Comparison of ENCODE assay signal across 8 cellular contexts in the genomic region with DNA sequence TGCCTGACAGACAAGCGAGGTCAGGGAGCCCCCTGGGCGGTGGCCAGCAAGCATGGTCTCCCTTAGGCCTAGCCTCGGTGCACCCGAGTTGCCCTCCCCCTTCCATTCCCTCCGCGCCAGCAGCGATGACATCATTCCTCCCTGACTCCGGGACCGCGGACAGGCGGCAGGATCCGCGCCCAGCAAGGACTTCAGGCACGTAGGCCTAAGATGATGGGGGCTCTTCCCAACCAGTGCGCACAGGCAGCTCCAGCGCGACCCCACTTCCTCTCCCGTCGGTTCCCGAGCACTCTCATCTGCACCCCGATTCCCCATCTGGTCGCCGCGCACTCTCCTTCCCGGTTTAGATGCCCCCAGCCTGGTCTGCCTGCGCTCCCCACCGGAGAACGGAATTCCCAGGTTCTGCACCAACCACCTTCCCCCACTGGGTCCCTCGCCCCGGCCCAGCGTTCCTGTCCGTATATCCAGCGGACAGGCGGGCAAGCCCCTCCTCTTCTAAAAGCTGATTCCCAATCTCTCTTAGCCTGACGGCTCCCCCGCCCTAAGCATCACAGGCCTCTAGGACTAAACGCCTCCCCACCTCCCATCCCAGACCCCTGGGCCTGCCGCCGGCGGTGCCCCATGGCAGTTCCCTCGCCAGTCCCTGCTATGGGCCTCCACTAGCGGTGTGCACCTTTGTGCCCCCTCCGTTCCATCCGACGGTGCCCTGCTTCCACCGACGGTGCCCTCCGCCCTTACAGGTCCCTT. TPM values are rescaled to one million over a fixed set of nuclear protein-coding genes. Genes with fewer than 3 reads are reported as not detected.
DNase-seq lines count a peak whose midpoint lies in the region; ATAC-seq and TF ChIP-seq lines count a peak whose summit lies in the region.

No MANE protein-coding gene starts in this region.

- POLR2A ChIA-PET in Caco-2 (lab: Charles Lee): no interaction called here

- H3K27ac ChIP-seq in endodermal cell (ENCODE audit: low read depth, low read length) (peak overlapping the region; percentile 56), subcutaneous abdominal adipose tissue (ENCODE audit: low read depth, low read length) (peak overlapping the region; percentile 67)

- no TSS peak for BruUV-seq in Caco-2 (replicated peaks; lab: Mats Ljungman, UMichigan)

- peak overlapping the region; percentile 90 for H3K9ac ChIP-seq in endodermal cell (ENCODE audit: extremely low read depth, low read length, poor library complexity, severe bottlenecking)
- H3K9ac ChIP-seq in subcutaneous abdominal adipose tissue (ENCODE audit: low read length in 5 of 5): peak overlapping the region; percentile 48 to 91 (median 81)

- DNase-seq in Caco-2 (peak in 1 of 2 experiments; percentile 23), endodermal cell (peak; percentile 86), lung microvascular endothelial cell (ENCODE audit: low read depth in 2 of 2) (peak; percentile 72 to 83)
- no peak for DNase-seq in Jurkat, Clone E6-1 (ENCODE audit: low read depth, low spot score)
- no peak for DNase-seq in stimulated activated CD8-positive, alpha-beta memory T cell treated with anti-CD3 and anti-CD28 coated beads, Interleukin-4, amount 100 ng/mL, for 48 hours

- no peaks in the 10 kb centered on the region for H3K27me3 ChIP-seq in Caco-2 (replicated peaks; ENCODE audit: control insufficient read depth, insufficient read depth, low read length)
- H3K27me3 ChIP-seq in endodermal cell (ENCODE audit: control insufficient read depth, insufficient read depth, low read length, poor library complexity, severe bottlenecking): peaks cover 6% of the 10 kb centered on the region
- no peaks in the 10 kb centered on the region for H3K27me3 ChIP-seq in subcutaneous abdominal adipose tissue (ENCODE audit: control insufficient read depth in 5 of 5, insufficient read depth in 4 of 5, low read length in 5 of 5)

- H3K9me3 ChIP-seq in Caco-2 (no peaks in the 10 kb centered on the region), endodermal cell (ENCODE audit: control insufficient read depth, low read length) (no peaks in the 10 kb centered on the region), subcutaneous abdominal adipose tissue (ENCODE audit: control insufficient read depth in 5 of 5, low read length in 5 of 5) (no peaks in the 10 kb centered on the region)

- 0 to 1% methylated on average over 27 to 48 of the region's 48 CpGs for WGBS in endodermal cell (ENCODE audit: insufficient coverage in 1 of 2, insufficient read length in 1 of 2), 2 experiments

- ATAC-seq in GM21529 (IDR thresholded peaks at IDR 0.05; ENCODE audit: unreplicated experiment): no peak

- H3K36me3 Mint-ChIP-seq in Caco-2 (ENCODE audit: insufficient read depth, unreplicated experiment) (peaks cover 8% of the 10 kb centered on the region), endodermal cell (ENCODE audit: low read depth) (no peaks in the 10 kb centered on the region)

- H3K4me1 Mint-ChIP-seq in Caco-2 (ENCODE audit: low read depth, unreplicated experiment): peaks cover 16% of the 10 kb centered on the region
- H3K4me1 Mint-ChIP-seq in endodermal cell: peaks cover 31% of the 10 kb centered on the region

- H3K4me1 ChIP-seq in Caco-2 (no peaks in the 10 kb centered on the region; the same call in 1 of the 2 replicates), endodermal cell (ENCODE audit: control insufficient read depth, insufficient read depth, low read length) (no peaks in the 10 kb centered on the region), subcutaneous abdominal adipose tissue (ENCODE audit: control insufficient read depth in 5 of 5, insufficient read depth in 5 of 5, low read length in 5 of 5) (peaks cover 17 to 56% (median 44%) of the 10 kb centered on the region in 5 donors)

- H3K4me3 ChIP-seq in Caco-2 (ENCODE audit: low read depth, low read length) (peak overlapping the region; percentile 55), WI38 (ENCODE audit: low read depth, low read length) (peak overlapping the region; percentile 93), endodermal cell (ENCODE audit: low read length) (peak overlapping the region; percentile 92), subcutaneous abdominal adipose tissue (ENCODE audit: low read depth in 1 of 5, low read length in 5 of 5) (peak overlapping the region; percentile 73 to 94 (median 87))
- H3K4me3 ChIP-seq in Jurkat, Clone E6-1 (ENCODE audit: low read length): peak overlapping the region; percentile 72

- no peaks in the 10 kb centered on the region for H3K9me3 Mint-ChIP-seq in Caco-2 (ENCODE audit: unreplicated experiment)
- H3K9me3 Mint-ChIP-seq in endodermal cell: no peaks in the 10 kb centered on the region

- H3K36me3 ChIP-seq in Caco-2 (ENCODE audit: control insufficient read depth, insufficient read depth, low read length) (no peaks in the 10 kb centered on the region), endodermal cell (ENCODE audit: control insufficient read depth, insufficient read depth, low read length) (no peaks in the 10 kb centered on the region), subcutaneous abdominal adipose tissue (ENCODE audit: control insufficient read depth in 5 of 5, insufficient read depth in 5 of 5, low read length in 5 of 5) (no peaks in the 10 kb centered on the region)

- peak overlapping the region; percentile 81 for H3K4me3 Mint-ChIP-seq in Caco-2 (ENCODE audit: unreplicated experiment)
- H3K4me3 Mint-ChIP-seq in endodermal cell: peak overlapping the region; percentile 79

- CTCF ChIA-PET in Caco-2 (lab: Charles Lee): interaction anchor here (1.5 kb wide), 1 partner anchor 54 kb away, joined by 9 read pairs; no protein-coding TSS in a partner anchor

- H3K27ac Mint-ChIP-seq in Caco-2 (ENCODE audit: unreplicated experiment) (peak overlapping the region; percentile 73), endodermal cell (peak overlapping the region; percentile 94)

- TF ChIP-seq CTCF in Caco-2 (IDR thresholded peaks at IDR 0.05; ENCODE audit: insufficient read depth in 1 of 2, low read depth in 1 of 2, low read length in 1 of 2, severe bottlenecking in 1 of 2, unreplicated experiment in 1 of 2): no peak
- TF ChIP-seq CTCF in WI38 (IDR thresholded peaks at IDR 0.05; ENCODE audit: low read depth, low read length): no peak
- no peak for TF ChIP-seq CTCF in endodermal cell (conservative IDR thresholded peaks at IDR 0.05)

- no peaks in the 10 kb centered on the region for H3K27me3 Mint-ChIP-seq in Caco-2 (ENCODE audit: insufficient read depth, unreplicated experiment)
- peaks cover 16% of the 10 kb centered on the region for H3K27me3 Mint-ChIP-seq in endodermal cell (ENCODE audit: insufficient read depth)

- intact Hi-C loops in Caco-2 (cut with micrococcal nuclease; ENCODE audit: unreplicated experiment): loop anchor here (1.0 to 2.0 kb wide), 3 partner anchors 27 to 81 kb away; a partner anchor contains a TSS

RNA-seq across cellular contexts. Expression of a gene that starts 0.9 kb away (rescaled TPM):
- total RNA-seq in Caco-2 (2022) (13.4 and 14.7 TPM in 2 replicates), endodermal cell (10 to 100 TPM; 17.1 to 19.6 TPM), lung microvascular endothelial cell (4.0 and 4.8 TPM in 2 replicates)
- 15.1 TPM for polyA plus RNA-seq in Jurkat, Clone E6-1 (2012; ENCODE audit: insufficient read depth, insufficient read length)
- polyA plus RNA-seq in endodermal cell (2013, experiment 1 of 2): 20.6 TPM
- 19.0 TPM for polyA plus RNA-seq in endodermal cell (2013, experiment 2 of 2)

RNA-seq across cellular contexts. Expression of a gene that starts 1.2 kb away (rescaled TPM):
- total RNA-seq in Caco-2 (2022) (0.52 and 0.67 TPM in 2 replicates), endodermal cell (1 to 10 TPM; 2.5 to 4.1 TPM), lung microvascular endothelial cell (not detected in 2 replicates)
- polyA plus RNA-seq in Jurkat, Clone E6-1 (2012; ENCODE audit: insufficient read depth, insufficient read length): 0.54 TPM
- 3.0 TPM for polyA plus RNA-seq in endodermal cell (2013, experiment 1 of 2)
- 1.5 TPM for polyA plus RNA-seq in endodermal cell (2013, experiment 2 of 2)

Comparison
In these comparisons a context has a peak if more than half of its experiments do, and no peak if none do; other contexts are left out.
1. DNase-seq: peak in endodermal cell (single experiment) and lung microvascular endothelial cell (2 of 2); none in Jurkat, Clone E6-1 (single experiment) and stimulated activated CD8-positive, alpha-beta memory T cell treated with anti-CD3 and anti-CD28 coated beads, Interleukin-4, amount 100 ng/mL, for 48 hours (single experiment).
2. Peak in every context shown above with its lines, with median percentiles within 50 percentile points of each other: H3K4me3 ChIP-seq.